Comparison of ENCODE assay signal across 12 cellular contexts in genomic region chr9:120617637-120617979, GRCh38. TPM values are rescaled to one million over a fixed set of nuclear protein-coding genes. Genes with fewer than 3 reads are reported as not detected.
A peak's percentile ranks its signal among the peaks of the same experiment; 100 is the strongest.
DNase-seq lines count a peak whose midpoint lies in the region; ATAC-seq and TF ChIP-seq lines count a peak whose summit lies in the region.
"Had no signal": no experiment of that assay in that cellular context is flagged by ENCODE, and none has a peak within 500 bp of the region (broad histone marks: within the 10 kb centered on the region; RNA-seq: fewer than 3 reads in every experiment).

No MANE protein-coding gene starts in this region.

- H3K4me1 Mint-ChIP-seq in mesothelial cell of epicardium = peaks cover 17% of the 10 kb centered on the region
- peaks cover 8 to 9% of the 10 kb centered on the region in 2 donors for H3K4me1 Mint-ChIP-seq in natural killer cell
- peaks cover 6% of the 10 kb centered on the region for H3K4me1 Mint-ChIP-seq in activated CD4-positive, alpha-beta memory T cell treated with anti-CD3 and anti-CD28 coated beads, Interleukin-2, amount 10 ng/mL, durations not matched to agents 7 days and 5 days

- no peaks in the 10 kb centered on the region for H3K9me3 ChIP-seq in MG63
- H3K9me3 ChIP-seq: adrenal gland had no signal

- H3K9me3 Mint-ChIP-seq in mesothelial cell of epicardium (no peaks in the 10 kb centered on the region), natural killer cell (no peaks in the 10 kb centered on the region)
- H3K9me3 Mint-ChIP-seq in activated CD4-positive, alpha-beta memory T cell treated with anti-CD3 and anti-CD28 coated beads, Interleukin-2, amount 10 ng/mL, durations not matched to agents 7 days and 5 days = no peaks in the 10 kb centered on the region

- DNase-seq in COLO829 (ENCODE audit: low spot score) (peak; percentile 22), MV-4-11 (lab: John Stamatoyannopoulos, UW) (peak; percentile 25), caudate nucleus (lab: John Stamatoyannopoulos, UW) (no peak), mesothelial cell of epicardium (ENCODE audit: low spot score in 2 of 2, unreplicated experiment in 2 of 2) (no peak), natural killer cell (no peak), MG63 (no peak)
- DNase-seq in activated CD4-positive, alpha-beta memory T cell treated with anti-CD3 and anti-CD28 coated beads, Interleukin-2, amount 10 ng/mL, durations not matched to agents 7 days and 5 days = no peak
- DNase-seq: dermis blood vessel endothelial cell, foreskin keratinocyte had no signal

- H3K27ac ChIP-seq in caudate nucleus (ENCODE audit: low read depth, low read length) = peak overlapping the region; percentile 58
- H3K27ac ChIP-seq: foreskin keratinocyte had no signal

- no peaks in the 10 kb centered on the region for H3K36me3 ChIP-seq in MG63
- H3K36me3 ChIP-seq: adrenal gland had no signal

- H3K27me3 Mint-ChIP-seq in mesothelial cell of epicardium (ENCODE audit: low read depth) = no peaks in the 10 kb centered on the region
- no peaks in the 10 kb centered on the region for H3K27me3 Mint-ChIP-seq in natural killer cell (ENCODE audit: low read depth in 2 of 2)
- no peaks in the 10 kb centered on the region for H3K27me3 Mint-ChIP-seq in activated CD4-positive, alpha-beta memory T cell treated with anti-CD3 and anti-CD28 coated beads, Interleukin-2, amount 10 ng/mL, durations not matched to agents 7 days and 5 days
- H3K27me3 Mint-ChIP-seq: progenitor cell of endocrine pancreas had no signal

- TF ChIP-seq CTCF in mesothelial cell of epicardium (IDR thresholded peaks at IDR 0.05; ENCODE audit: unreplicated experiment) (no peak), natural killer cell (IDR thresholded peaks at IDR 0.05) (no peak)

- no peaks in the 10 kb centered on the region for H3K27me3 ChIP-seq in MG63
- H3K27me3 ChIP-seq: adrenal gland, foreskin keratinocyte had no signal

- peaks cover 1% of the 10 kb centered on the region for H3K36me3 Mint-ChIP-seq in mesothelial cell of epicardium
- H3K36me3 Mint-ChIP-seq in natural killer cell = peaks cover 6% of the 10 kb centered on the region
- H3K36me3 Mint-ChIP-seq in activated CD4-positive, alpha-beta memory T cell treated with anti-CD3 and anti-CD28 coated beads, Interleukin-2, amount 10 ng/mL, durations not matched to agents 7 days and 5 days (ENCODE audit: low read depth) = no peaks in the 10 kb centered on the region

- H3K4me3 Mint-ChIP-seq in mesothelial cell of epicardium = no peak overlapping the region
- H3K4me3 Mint-ChIP-seq in natural killer cell = no peak overlapping the region
- no peak overlapping the region for H3K4me3 Mint-ChIP-seq in activated CD4-positive, alpha-beta memory T cell treated with anti-CD3 and anti-CD28 coated beads, Interleukin-2, amount 10 ng/mL, durations not matched to agents 7 days and 5 days

- ATAC-seq in natural killer cell (no peak), GM18519 (IDR thresholded peaks at IDR 0.05; ENCODE audit: low FRiP score, unreplicated experiment) (no peak)
- ATAC-seq: foreskin keratinocyte had no signal

- CTCF ChIA-PET in activated CD4-positive, alpha-beta memory T cell treated with anti-CD3 and anti-CD28 coated beads, Interleukin-2, amount 10 ng/mL, durations not matched to agents 7 days and 5 days (lab: Charles Lee) = interaction anchor here (1.3 kb wide), 1 partner anchor 11 kb away, joined by 3 read pairs; no protein-coding TSS in a partner anchor

- no peak overlapping the region for H3K4me3 ChIP-seq in MG63
- H3K4me3 ChIP-seq: adrenal gland had no signal

- peak overlapping the region; percentile 64 for H3K27ac Mint-ChIP-seq in mesothelial cell of epicardium
- peak overlapping the region in 1 of 2 donors; percentile 28 for H3K27ac Mint-ChIP-seq in natural killer cell
- no peak overlapping the region for H3K27ac Mint-ChIP-seq in activated CD4-positive, alpha-beta memory T cell treated with anti-CD3 and anti-CD28 coated beads, Interleukin-2, amount 10 ng/mL, durations not matched to agents 7 days and 5 days
- H3K27ac Mint-ChIP-seq: progenitor cell of endocrine pancreas had no signal

- intact Hi-C loops in natural killer cell (cut with micrococcal nuclease) = no loop called here

- POLR2A ChIA-PET in activated CD4-positive, alpha-beta memory T cell treated with anti-CD3 and anti-CD28 coated beads, Interleukin-2, amount 10 ng/mL, durations not matched to agents 7 days and 5 days (lab: Charles Lee) = no interaction called here

RNA-seq across cellular contexts. Expression of gene CDK5RAP2, which starts 37.6 kb away (rescaled TPM):
- total RNA-seq in mesothelial cell of epicardium (66.0 to 75.5 TPM (median 71.0 TPM) in 3 replicates), natural killer cell (10 to 100 TPM; 81.5 to 95.7 (median 82.4) TPM)
- total RNA-seq in MG63 (2014; rRNA removed; shearing (Covaris generic); ENCODE audit: low replicate concordance) = 30.4 and 53.2 TPM in 2 replicates
- 10 to 100 TPM; 84.2 to 98.9 TPM for total RNA-seq in activated CD4-positive, alpha-beta memory T cell treated with anti-CD3 and anti-CD28 coated beads, Interleukin-2, amount 10 ng/mL, durations not matched to agents 7 days and 5 days

Comparison
In these comparisons a context has a peak if more than half of its experiments do, and no peak if none do; other contexts are left out.
1. DNase-seq: peak in COLO829 (single experiment) and MV-4-11 (single experiment); none in caudate nucleus (0 of 61), mesothelial cell of epicardium (0 of 2), natural killer cell (single experiment), MG63 (single experiment) and activated CD4-positive, alpha-beta memory T cell treated with anti-CD3 and anti-CD28 coated beads, Interleukin-2, amount 10 ng/mL, durations not matched to agents 7 days and 5 days (single experiment).